In genomic region chr17:47839899-47840741, GRCh38 we compare ENCODE assay signal across 9 cellular contexts. TPM values are rescaled to one million over a fixed set of nuclear protein-coding genes. Genes with fewer than 3 reads are reported as not detected.
DNase-seq lines count a peak whose midpoint lies in the region; ATAC-seq and TF ChIP-seq lines count a peak whose summit lies in the region.
"Had no signal": no experiment of that assay in that cellular context is flagged by ENCODE, and none has a peak within 500 bp of the region (broad histone marks: within the 10 kb centered on the region; RNA-seq: fewer than 3 reads in every experiment).

No MANE protein-coding gene starts in this region.

- H3K9me3 ChIP-seq in cardiac muscle cell (ENCODE audit: low read depth) (no peaks in the 10 kb centered on the region), uterus (no peaks in the 10 kb centered on the region)

- H3K4me3 ChIP-seq in cardiac muscle cell, result peak overlapping the region; percentile 74
- H3K4me3 ChIP-seq in astrocyte of the cerebellum (ENCODE audit: low read depth, low read length), result peak overlapping the region; percentile 70
- H3K4me3 ChIP-seq in mesendoderm (ENCODE audit: low read length), result peak overlapping the region; percentile 69
- peak overlapping the region; percentile 59 to 68 for H3K4me3 ChIP-seq in uterus

- H3K79me1 ChIP-seq in mesendoderm (ENCODE audit: low read length), result peaks cover 3% of the 10 kb centered on the region

- H3K9ac ChIP-seq in mesendoderm (ENCODE audit: low read length), result peak overlapping the region; percentile 77

- H3K4ac ChIP-seq in mesendoderm (ENCODE audit: low read depth, low read length), result no peak overlapping the region

- H2BK5ac ChIP-seq in mesendoderm (ENCODE audit: low read length), result no peak overlapping the region

- intact Hi-C loops in Right ventricle myocardium inferior (cut with DNase I), result loop anchor here (2.0 kb wide), 2 partner anchors 109 to 185 kb away; no protein-coding TSS in a partner anchor
- intact Hi-C loops in uterus (cut with DNase I; ENCODE audit: low total_unique reads), result loop anchor here (2.0 kb wide), 1 partner anchor 51 kb away; no protein-coding TSS in a partner anchor

- WGBS in mesendoderm (ENCODE audit: extremely low coverage, insufficient coverage, low lambda C conversion rate), result no CpG with 5 or more reads among the region's 17 CpGs

- TF ChIP-seq CTCF in cardiac muscle cell (IDR thresholded peaks at IDR 0.05; ENCODE audit: low read depth, low read length), result no peak
- TF ChIP-seq CTCF in astrocyte of the cerebellum (IDR thresholded peaks at IDR 0.05; ENCODE audit: low read depth, low read length, missing control alignments), result no peak
- TF ChIP-seq CTCF in uterus (IDR thresholded peaks at IDR 0.05), result no peak

- H3K56ac ChIP-seq in mesendoderm (ENCODE audit: low read length), result peak overlapping the region; percentile 86

- ATAC-seq in Right ventricle myocardium inferior (no peak), HG02852 (IDR thresholded peaks at IDR 0.05; ENCODE audit: unreplicated experiment) (no peak), HG02588 (IDR thresholded peaks at IDR 0.05; ENCODE audit: unreplicated experiment) (no peak)

- H3K27ac ChIP-seq in cardiac muscle cell (peak overlapping the region; percentile 72), mesendoderm (ENCODE audit: low read depth, low read length) (no peak overlapping the region), uterus (peak overlapping the region; percentile 69 to 78)

- no peaks in the 10 kb centered on the region for H3K79me2 ChIP-seq in mesendoderm (ENCODE audit: control insufficient read depth, insufficient read depth, low read length)

- H2BK120ac ChIP-seq in mesendoderm (ENCODE audit: low read depth, low read length), result no peak overlapping the region

- in situ Hi-C loops in astrocyte of the cerebellum (cut with HindIII; ENCODE audit: low sequenced_read_pairs), result no loop called here

- DNase-seq in cardiac muscle cell (ENCODE audit: low read depth in 1 of 2, low spot score in 1 of 2) (no peak), Right ventricle myocardium inferior (ENCODE audit: missing footprints) (no peak), astrocyte of the cerebellum (ENCODE audit: low read depth) (no peak), mesendoderm (no peak), uterus (peak in 1 of 2 donors; percentile 49), activated gamma-delta T cell treated with Interleukin-2 at 50 U/mL for 16 hours (no peak)

- H4K8ac ChIP-seq in mesendoderm (ENCODE audit: low read depth, low read length), result no peak overlapping the region

- H3K27me3 ChIP-seq in cardiac muscle cell (no peaks in the 10 kb centered on the region), mesendoderm (ENCODE audit: insufficient read depth, low read length, poor library complexity) (no peaks in the 10 kb centered on the region), uterus (no peaks in the 10 kb centered on the region)

- H3K23ac ChIP-seq in mesendoderm (ENCODE audit: low read length), result no peak overlapping the region

- peak overlapping the region; percentile 55 for H3K4me2 ChIP-seq in mesendoderm (ENCODE audit: low read length)

- no peak overlapping the region for H4K5ac ChIP-seq in mesendoderm (ENCODE audit: low read length)

- no peak overlapping the region for H3K18ac ChIP-seq in mesendoderm (ENCODE audit: low read length)

- H3K36me3 ChIP-seq in cardiac muscle cell, result peaks cover 3% of the 10 kb centered on the region
- no peaks in the 10 kb centered on the region for H3K36me3 ChIP-seq in mesendoderm (ENCODE audit: control insufficient read depth, insufficient read depth, low read length)
- H3K36me3 ChIP-seq in uterus, result no peaks in the 10 kb centered on the region

- H2AK5ac ChIP-seq in mesendoderm (ENCODE audit: low read length), result no peak overlapping the region

- no peak for TF ChIP-seq POLR2A in uterus (IDR thresholded peaks at IDR 0.05)

- no peak overlapping the region for H2BK15ac ChIP-seq in mesendoderm (replicated peaks; ENCODE audit: low read depth)

- H3K4me1 ChIP-seq in cardiac muscle cell (ENCODE audit: low read depth), result peaks cover 22% of the 10 kb centered on the region
- H3K4me1 ChIP-seq in mesendoderm (ENCODE audit: control insufficient read depth, low read depth, low read length), result peaks cover 6% of the 10 kb centered on the region
- no peaks in the 10 kb centered on the region for H3K4me1 ChIP-seq in uterus

RNA-seq across cellular contexts. Expression of gene SCRN2, which starts 1.0 kb away (rescaled TPM):
- total RNA-seq in cardiac muscle cell (101 and 149 TPM in 2 replicates), Right ventricle myocardium inferior (27.0 TPM), uterus (10 to 100 TPM; 12.4 to 80.7 (median 39.8) TPM)
- polyA plus RNA-seq in cardiac muscle cell, result 139 and 179 TPM in 2 replicates
- polyA plus RNA-seq in mesendoderm (2013, experiment 1 of 2), result 6.6 TPM
- 7.7 TPM for polyA plus RNA-seq in mesendoderm (2013, experiment 2 of 2)

RNA-seq across cellular contexts. Expression of gene LRRC46, which starts 8.7 kb away (rescaled TPM):
- total RNA-seq in cardiac muscle cell (0.46 TPM in 1 of 2 replicates, not detected in the other), Right ventricle myocardium inferior (0.30 TPM), uterus (1 to 10 TPM in 2 of 4 donors, under 1 TPM in 2; 0.14 to 1.5 (median 0.76) TPM)
- polyA plus RNA-seq in cardiac muscle cell, result 1.9 and 2.5 TPM in 2 replicates
- 0.20 TPM for polyA plus RNA-seq in mesendoderm (2013, experiment 1 of 2)
- polyA plus RNA-seq in mesendoderm (2013, experiment 2 of 2), result 0.43 TPM

RNA-seq across cellular contexts. Expression of gene MRPL10, which starts 8.8 kb away (rescaled TPM):
- total RNA-seq in cardiac muscle cell, result 79.1 and 87.1 TPM in 2 replicates
- 70.0 and 108 TPM in 2 replicates for polyA plus RNA-seq in cardiac muscle cell
- 54.9 TPM for total RNA-seq in Right ventricle myocardium inferior
- polyA plus RNA-seq in mesendoderm (2013, experiment 1 of 2), result 60.1 TPM
- polyA plus RNA-seq in mesendoderm (2013, experiment 2 of 2), result 60.8 TPM
- 10 to 100 TPM; 14.7 to 44.1 (median 27.7) TPM for total RNA-seq in uterus

RNA-seq across cellular contexts. Expression of gene SP6, which starts 10.8 kb away (rescaled TPM):
- total RNA-seq in cardiac muscle cell (5.8 and 6.3 TPM in 2 replicates), Right ventricle myocardium inferior (0.19 TPM), uterus (1 to 10 TPM in 2 of 4 donors, not detected in 2; 1.4 to 1.5 TPM)
- polyA plus RNA-seq in cardiac muscle cell, result 4.6 and 5.0 TPM in 2 replicates
- 0.91 TPM for polyA plus RNA-seq in mesendoderm (2013, experiment 1 of 2)
- polyA plus RNA-seq in mesendoderm (2013, experiment 2 of 2), result 0.78 TPM
- total RNA-seq: T-helper 2 cell treated with Interferon-gamma antibody and Interleukin-4, amounts not matched to agents 100 ng/mL and 5 ng/mL, for 36 hours had no signal

RNA-seq across cellular contexts. Expression of gene OSBPL7, which starts 18.5 kb away (rescaled TPM):
- total RNA-seq in cardiac muscle cell, result 12.2 and 20.5 TPM in 2 replicates
- 12.1 and 18.0 TPM in 2 replicates for polyA plus RNA-seq in cardiac muscle cell
- 5.4 TPM for total RNA-seq in Right ventricle myocardium inferior
- 1.9 TPM for polyA plus RNA-seq in mesendoderm (2013, experiment 1 of 2)
- 2.0 TPM for polyA plus RNA-seq in mesendoderm (2013, experiment 2 of 2)
- 10 to 100 TPM in 2 of 4 donors, 1 to 10 TPM in 2; 1.0 to 23.4 (median 10.7) TPM for total RNA-seq in uterus
